1 cellular context compared by ENCODE assay signal in genomic region chr6:98672681-98673475, GRCh38.
TF ChIP-seq lines count a peak whose summit lies in the region.

No MANE protein-coding gene starts in this region.

TF ChIP-seq in WTC11, 78 proteins besides CTCF, POLR2A, EP300 and RAD21:
- TF ChIP-seq NR2C2 (CRISPR knock-in tag; IDR thresholded peaks at IDR 0.05) (no peak), ZNF121 (CRISPR knock-in tag; IDR thresholded peaks at IDR 0.05) (no peak), JAZF1 (CRISPR knock-in tag; IDR thresholded peaks at IDR 0.05) (no peak), ZNF512 (CRISPR knock-in tag; IDR thresholded peaks at IDR 0.05; ENCODE audit: borderline replicate concordance) (no peak), ZNF232 (CRISPR knock-in tag; IDR thresholded peaks at IDR 0.05) (no peak), ZNF671 (CRISPR knock-in tag; IDR thresholded peaks at IDR 0.05) (no peak), SMAD3 (CRISPR knock-in tag; IDR thresholded peaks at IDR 0.05; ENCODE audit: borderline replicate concordance) (no peak), JUN (CRISPR knock-in tag; IDR thresholded peaks at IDR 0.05) (no peak)
